Comparison of ENCODE assay signal across 8 cellular contexts in the genomic region with DNA sequence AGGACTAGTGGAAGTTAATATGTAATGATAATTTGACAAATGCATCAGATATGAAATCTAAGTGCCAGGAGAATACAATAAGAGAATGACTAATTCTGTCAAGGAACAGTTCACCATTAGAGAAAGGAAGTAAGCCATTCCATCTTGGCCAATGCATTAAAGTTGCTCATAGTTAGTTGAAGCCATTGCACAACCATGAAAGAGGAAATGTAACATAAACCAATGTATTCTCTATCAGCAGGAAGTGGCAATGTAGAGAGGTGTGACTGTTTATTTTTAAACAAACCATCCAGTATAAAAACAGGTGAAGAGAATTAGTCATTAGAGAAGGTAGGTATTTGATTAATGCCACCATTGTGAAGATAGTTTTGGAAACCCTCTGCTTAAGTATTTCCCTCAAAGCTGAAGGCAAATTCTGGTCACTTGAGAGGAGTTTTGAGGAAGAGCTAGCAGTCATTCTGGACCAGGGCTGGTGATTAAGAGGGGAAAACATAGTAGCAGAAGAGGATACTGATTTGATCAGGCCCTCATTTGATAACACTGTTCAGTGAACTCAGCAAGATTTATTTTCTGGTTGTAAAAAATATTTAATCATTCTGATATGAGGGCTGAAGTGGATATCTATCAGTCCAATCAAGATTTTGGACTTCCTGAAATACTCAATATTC. TPM values are rescaled to one million over a fixed set of nuclear protein-coding genes. Genes with fewer than 3 reads are reported as not detected.
DNase-seq lines count a peak whose midpoint lies in the region; ATAC-seq and TF ChIP-seq lines count a peak whose summit lies in the region.

No MANE protein-coding gene starts in this region.

- peak; percentile 85 for ATAC-seq in foreskin keratinocyte

- TF ChIP-seq CTCF in foreskin keratinocyte (conservative IDR thresholded peaks at IDR 0.05), result no peak

- H3K27me3 Mint-ChIP-seq in activated T-cell treated with anti-CD3 and anti-CD28 coated beads, Interleukin-2, amount 50 U/mL, for 24 hours, result no peaks in the 10 kb centered on the region

- H3K36me3 ChIP-seq in BLaER1 treated with 17β-estradiol and CSF1 and Interleukin-3, amounts not matched to agents 10 nM and 100 nM, result no peaks in the 10 kb centered on the region
- no peaks in the 10 kb centered on the region for H3K36me3 ChIP-seq in SJCRH30

- H3K4me3 Mint-ChIP-seq in activated T-cell treated with anti-CD3 and anti-CD28 coated beads, Interleukin-2, amount 50 U/mL, for 24 hours, result no peak overlapping the region

- H3K36me3 Mint-ChIP-seq in activated T-cell treated with anti-CD3 and anti-CD28 coated beads, Interleukin-2, amount 50 U/mL, for 24 hours (ENCODE audit: low read depth), result no peaks in the 10 kb centered on the region

- DNase-seq in H4 (ENCODE audit: low spot score), result peak; percentile 82
- peak in 1 of 2 experiments; percentile 27 for DNase-seq in SJCRH30
- DNase-seq in foreskin keratinocyte, result peak; percentile 98 to 99
- DNase-seq in HuH-7 (ENCODE audit: low spot score), result no peak
- no peak for DNase-seq in GM19238 (ENCODE audit: insufficient read length, low spot score)
- DNase-seq in activated T-cell treated with anti-CD3 and anti-CD28 coated beads, Interleukin-2, amount 50 U/mL, for 24 hours, result no peak
- no peak for DNase-seq in SHP77 treated with DMSO at 0.1 percent for 48 hours (lab: John Stamatoyannopoulos, UW)

- no peaks in the 10 kb centered on the region for H3K27me3 ChIP-seq in BLaER1 treated with 17β-estradiol and CSF1 and Interleukin-3, amounts not matched to agents 10 nM and 100 nM
- H3K27me3 ChIP-seq in SJCRH30 (no peaks in the 10 kb centered on the region), foreskin keratinocyte (no peaks in the 10 kb centered on the region)

- peaks cover 26 to 74% (median 57%) of the 10 kb centered on the region in 10 experiments for H3K4me1 ChIP-seq in BLaER1 treated with 17β-estradiol and CSF1 and Interleukin-3, amounts not matched to agents 10 nM and 100 nM
- H3K4me1 ChIP-seq in SJCRH30, result peaks cover 27% of the 10 kb centered on the region
- peaks cover 35% of the 10 kb centered on the region for H3K4me1 ChIP-seq in foreskin keratinocyte

- H3K9ac ChIP-seq in BLaER1 treated with 17β-estradiol and CSF1 and Interleukin-3, amounts not matched to agents 10 nM and 100 nM, result peak overlapping the region in 9 of 11 experiments; percentile 43 to 77 (median 72); a peak in 15 of 22 replicates

- H4K20me1 ChIP-seq in BLaER1 treated with 17β-estradiol and CSF1 and Interleukin-3, amounts not matched to agents 10 nM and 100 nM, result no peaks in the 10 kb centered on the region

- H3K9me3 ChIP-seq in BLaER1 treated with 17β-estradiol and CSF1 and Interleukin-3, amounts not matched to agents 10 nM and 100 nM (replicated peaks in 1 of 11), result no peaks in the 10 kb centered on the region
- H3K9me3 ChIP-seq in SJCRH30 (replicated peaks), result no peaks in the 10 kb centered on the region

- peak overlapping the region; percentile 33 to 97 (median 89); a peak in 21 of 22 replicates for H3K4me2 ChIP-seq in BLaER1 treated with 17β-estradiol and CSF1 and Interleukin-3, amounts not matched to agents 10 nM and 100 nM

- H3K4me1 Mint-ChIP-seq in activated T-cell treated with anti-CD3 and anti-CD28 coated beads, Interleukin-2, amount 50 U/mL, for 24 hours (ENCODE audit: low read depth), result peaks cover 10% of the 10 kb centered on the region

- no peaks in the 10 kb centered on the region for H3K9me3 Mint-ChIP-seq in activated T-cell treated with anti-CD3 and anti-CD28 coated beads, Interleukin-2, amount 50 U/mL, for 24 hours

- H3K27ac ChIP-seq in BLaER1 treated with 17β-estradiol and CSF1 and Interleukin-3, amounts not matched to agents 10 nM and 100 nM, result peak overlapping the region; percentile 58 to 96 (median 85)
- H3K27ac ChIP-seq in SJCRH30 (peak overlapping the region; percentile 49), foreskin keratinocyte (peak overlapping the region; percentile 98)

- H3K4me3 ChIP-seq in BLaER1 treated with 17β-estradiol and CSF1 and Interleukin-3, amounts not matched to agents 10 nM and 100 nM, result peak overlapping the region in 2 of 10 experiments; percentile 33 to 41; a peak in 2 of 20 replicates
- H3K4me3 ChIP-seq in SJCRH30, result no peak overlapping the region

- no peak overlapping the region for H3K27ac Mint-ChIP-seq in activated T-cell treated with anti-CD3 and anti-CD28 coated beads, Interleukin-2, amount 50 U/mL, for 24 hours

RNA-seq across cellular contexts. Expression of gene ANXA2, which starts 10.8 kb away (rescaled TPM):
- 2,749 and 2,975 TPM in 2 replicates for total RNA-seq in H4 (2014; rRNA removed; shearing (Covaris generic))
- total RNA-seq in SJCRH30 (2014; rRNA removed; shearing (Covaris generic)), result 236 and 243 TPM in 2 replicates
- 7,195 and 7,994 TPM in 2 replicates for total RNA-seq in foreskin keratinocyte
- 7,399 and 7,770 TPM in 2 replicates for polyA plus RNA-seq in foreskin keratinocyte

Comparison
In these comparisons a context has a peak if more than half of its experiments do, and no peak if none do; other contexts are left out.
1. DNase-seq: peak in H4 (single experiment) and foreskin keratinocyte (2 of 2); none in HuH-7 (single experiment), GM19238 (single experiment), activated T-cell treated with anti-CD3 and anti-CD28 coated beads, Interleukin-2, amount 50 U/mL, for 24 hours (single experiment) and SHP77 treated with DMSO at 0.1 percent for 48 hours (single experiment).
2. RNA of gene ANXA2, which starts 10.8 kb away (total RNA-seq): 7,195 to 7,994 TPM in foreskin keratinocyte and 2,749 to 2,975 TPM in H4; 236 to 243 TPM in SJCRH30; every median in the first group is over 10 times any median in the second.
3. Peak in every context shown above with its lines, with median percentiles within 50 percentile points of each other: H3K27ac ChIP-seq.